10 cellular contexts compared by ENCODE assay signal in the genomic region with DNA sequence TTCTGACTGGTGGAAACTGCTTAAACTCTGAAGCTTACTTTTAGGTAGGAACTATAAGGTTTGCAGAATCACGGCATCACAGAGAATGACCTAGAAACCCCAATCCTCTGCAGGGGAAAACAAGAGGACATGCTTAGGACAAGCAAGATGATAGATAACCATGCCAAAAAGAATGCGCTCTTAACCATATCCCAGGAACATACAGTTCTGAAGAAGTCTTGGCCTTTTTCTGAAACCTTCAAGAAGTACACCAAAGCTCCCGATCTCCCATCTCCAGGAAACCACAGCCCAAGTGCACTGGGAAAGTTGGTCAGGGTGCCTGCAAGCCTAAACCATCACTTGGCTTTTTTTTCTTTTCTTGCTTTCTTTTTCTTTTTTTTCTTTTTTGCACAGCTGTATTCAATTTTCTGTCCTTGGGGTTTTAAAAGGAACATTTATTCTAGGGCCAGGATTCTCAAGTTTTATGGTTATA. TPM values are rescaled to one million over a fixed set of nuclear protein-coding genes. Genes with fewer than 3 reads are reported as not detected.
DNase-seq lines count a peak whose midpoint lies in the region; ATAC-seq lines count a peak whose summit lies in the region.
"Had no signal": no experiment of that assay in that cellular context is flagged by ENCODE, and none has a peak within 500 bp of the region (broad histone marks: within the 10 kb centered on the region; RNA-seq: fewer than 3 reads in every experiment).

No MANE protein-coding gene starts in this region.

- no peak for DNase-seq in stimulated activated naive CD8-positive, alpha-beta T cell treated with anti-CD3 and anti-CD28 coated beads, Interleukin-15, Interleukin-2, amounts not matched to agents 100 U/mL and 50 U/mL, for 24 hours
- peak; percentile 29 for DNase-seq in myocyte (ENCODE audit: low read depth)
- DNase-seq in aorta: no peak
- no peak for DNase-seq in mesenteric fat pad (ENCODE audit: low spot score)
- DNase-seq in activated CD8-positive, alpha-beta memory T cell treated with anti-CD3 and anti-CD28 coated beads, Interleukin-2, amount 50 U/mL, for 48 hours: no peak
- DNase-seq in HK-2 (ENCODE audit: unreplicated experiment): no peak
- DNase-seq: cortex of kidney, NCI-H187 treated with DMSO at 0.1 percent for 48 hours had no signal

- H3K4me1 ChIP-seq in duodenal mucosa (ENCODE audit: control insufficient read depth in 1 of 2, insufficient read depth in 2 of 2, low read length in 2 of 2): peaks cover 23 to 25% of the 10 kb centered on the region in 2 donors
- H3K4me1 ChIP-seq in aorta (ENCODE audit: control insufficient read depth in 1 of 2, insufficient read depth in 2 of 2, low read length in 2 of 2): peaks cover 9 to 17% of the 10 kb centered on the region in 2 donors

- peaks cover 49% of the 10 kb centered on the region for H3K4me1 Mint-ChIP-seq in stimulated activated naive CD8-positive, alpha-beta T cell treated with anti-CD3 and anti-CD28 coated beads, Interleukin-15, Interleukin-2, amounts not matched to agents 100 ng/mL and 50 ng/mL, for 24 hours (ENCODE audit: low read depth)

- H3K4me3 Mint-ChIP-seq in stimulated activated naive CD8-positive, alpha-beta T cell treated with anti-CD3 and anti-CD28 coated beads, Interleukin-15, Interleukin-2, amounts not matched to agents 100 ng/mL and 50 ng/mL, for 24 hours: peak overlapping the region; percentile 53

- peak overlapping the region; percentile 60 for H3K27ac Mint-ChIP-seq in stimulated activated naive CD8-positive, alpha-beta T cell treated with anti-CD3 and anti-CD28 coated beads, Interleukin-15, Interleukin-2, amounts not matched to agents 100 ng/mL and 50 ng/mL, for 24 hours

- H3K36me3 Mint-ChIP-seq in stimulated activated naive CD8-positive, alpha-beta T cell treated with anti-CD3 and anti-CD28 coated beads, Interleukin-15, Interleukin-2, amounts not matched to agents 100 ng/mL and 50 ng/mL, for 24 hours (ENCODE audit: low read depth): peaks cover 12% of the 10 kb centered on the region

- no peaks in the 10 kb centered on the region for H3K9me3 Mint-ChIP-seq in stimulated activated naive CD8-positive, alpha-beta T cell treated with anti-CD3 and anti-CD28 coated beads, Interleukin-15, Interleukin-2, amounts not matched to agents 100 ng/mL and 50 ng/mL, for 24 hours

- H3K9me3 ChIP-seq in duodenal mucosa (ENCODE audit: control insufficient read depth in 1 of 2, low read length in 2 of 2) (no peaks in the 10 kb centered on the region), aorta (ENCODE audit: control insufficient read depth, low read length) (no peaks in the 10 kb centered on the region)

- peaks cover 3% of the 10 kb centered on the region for H3K27me3 Mint-ChIP-seq in stimulated activated naive CD8-positive, alpha-beta T cell treated with anti-CD3 and anti-CD28 coated beads, Interleukin-15, Interleukin-2, amounts not matched to agents 100 ng/mL and 50 ng/mL, for 24 hours

- no peaks in the 10 kb centered on the region for H3K27me3 ChIP-seq in duodenal mucosa (ENCODE audit: control insufficient read depth in 1 of 2, insufficient read depth in 2 of 2, low read length in 2 of 2)
- no peaks in the 10 kb centered on the region for H3K27me3 ChIP-seq in aorta (ENCODE audit: control insufficient read depth in 1 of 2, insufficient read depth in 2 of 2, low read length in 1 of 2)

- no peak overlapping the region for H3K27ac ChIP-seq in duodenal mucosa (ENCODE audit: low read depth, low read length)
- peak overlapping the region; percentile 63 to 79 for H3K27ac ChIP-seq in aorta (ENCODE audit: low read depth in 1 of 2, low read length in 2 of 2)

- 12 to 15% methylated on average over 3 of the region's 3 CpGs for WGBS in aorta, 2 donors

- no peaks in the 10 kb centered on the region for H3K36me3 ChIP-seq in duodenal mucosa (ENCODE audit: control insufficient read depth in 1 of 2, insufficient read depth in 2 of 2, low read length in 2 of 2)
- peaks cover 0 to 5% of the 10 kb centered on the region in 2 donors for H3K36me3 ChIP-seq in aorta (ENCODE audit: control insufficient read depth in 1 of 2, insufficient read depth in 2 of 2, low read length in 1 of 2)

- no peak for ATAC-seq in stimulated activated naive CD8-positive, alpha-beta T cell treated with anti-CD3 and anti-CD28 coated beads, Interleukin-15, Interleukin-2, amounts not matched to agents 100 U/mL and 50 U/mL, for 24 hours
- ATAC-seq in aorta (ENCODE audit: low FRiP score): peak; percentile 36

- no peak overlapping the region for H3K9ac ChIP-seq in duodenal mucosa (ENCODE audit: low read depth in 1 of 2, low read length in 2 of 2)

- intact Hi-C loops in aorta (cut with DNase I): no loop called here

- peak overlapping the region; percentile 11 to 55 for H3K4me3 ChIP-seq in duodenal mucosa (ENCODE audit: low read depth in 1 of 2, low read length in 2 of 2)
- H3K4me3 ChIP-seq in aorta (ENCODE audit: low read length in 2 of 2): no peak overlapping the region

RNA-seq across cellular contexts. Expression of a gene that starts 12.2 kb away (rescaled TPM):
- 65.8 and 71.2 TPM in 2 replicates for total RNA-seq in myocyte
- polyA plus RNA-seq in myocyte (2012): 30.0 TPM
- total RNA-seq in aorta: 100 to 1,000 TPM; 319 to 374 TPM
- polyA plus RNA-seq in aorta: 100 to 1,000 TPM in 1 of 2 donors, 10 to 100 TPM in 1; 68.4 to 104 TPM
- total RNA-seq in mesenteric fat pad: 100 TPM

Comparison
In these comparisons a context has a peak if more than half of its experiments do, and no peak if none do; other contexts are left out.
1. H3K4me3 ChIP-seq: peak in duodenal mucosa (2 of 2); none in aorta (0 of 2).